Comparison of ENCODE assay signal across 13 cellular contexts in genomic region chr14:90402009-90402408, GRCh38. TPM values are rescaled to one million over a fixed set of nuclear protein-coding genes. Genes with fewer than 3 reads are reported as not detected.
A peak's percentile ranks its signal among the peaks of the same experiment; 100 is the strongest.
DNase-seq lines count a peak whose midpoint lies in the region; ATAC-seq and TF ChIP-seq lines count a peak whose summit lies in the region.
"Had no signal": no experiment of that assay in that cellular context is flagged by ENCODE, and none has a peak within 500 bp of the region (broad histone marks: within the 10 kb centered on the region; RNA-seq: fewer than 3 reads in every experiment).

No MANE protein-coding gene starts in this region.

- peaks cover 57 to 71% (median 66%) of the 10 kb centered on the region in 4 donors for H3K36me3 ChIP-seq in stomach

- WGBS in stomach, 5 donors = 56 to 77% (median 70%) methylated on average over 7 of the region's 7 CpGs

- H3K4me1 ChIP-seq in stomach = peaks cover 31 to 80% (median 59%) of the 10 kb centered on the region in 4 donors

- CTCF ChIA-PET in activated B cell treated with CpG ODN at 0.5 μM for 24 hours (lab: Charles Lee) = interaction anchor here (0.6 kb wide), 1 partner anchor 72 kb away, joined by 3 read pairs; no protein-coding TSS in a partner anchor

- peak overlapping the region; percentile 31 to 41 for H3K4me3 Mint-ChIP-seq in activated T-cell treated with anti-CD3 and anti-CD28 coated beads, Interleukin-2, amount 50 U/mL, for 72 hours
- H3K4me3 Mint-ChIP-seq in activated B cell treated with CpG ODN at 0.5 μM for 24 hours (no peak overlapping the region), glutamatergic neuron (ENCODE audit: unreplicated experiment) (peak overlapping the region; percentile 14), type B pancreatic cell (no peak overlapping the region)

- ATAC-seq in activated T-cell treated with anti-CD3 and anti-CD28 coated beads, Interleukin-2, amount 50 U/mL, for 72 hours (replicated peaks in 1 of 2) = no peak
- no peak for ATAC-seq in activated B cell treated with CpG ODN at 0.5 μM for 24 hours (ENCODE audit: low read depth)
- ATAC-seq in HG02870 (IDR thresholded peaks at IDR 0.05; ENCODE audit: unreplicated experiment) = no peak

- no peaks in the 10 kb centered on the region for H3K27me3 ChIP-seq in stomach
- H3K27me3 ChIP-seq: vagina had no signal

- peaks cover 30 to 63% of the 10 kb centered on the region in 2 donors for H3K36me3 Mint-ChIP-seq in activated T-cell treated with anti-CD3 and anti-CD28 coated beads, Interleukin-2, amount 50 U/mL, for 72 hours (ENCODE audit: insufficient read depth in 2 of 2)
- H3K36me3 Mint-ChIP-seq in activated B cell treated with CpG ODN at 0.5 μM for 24 hours (ENCODE audit: low read depth) (peaks cover 78% of the 10 kb centered on the region), glutamatergic neuron (ENCODE audit: unreplicated experiment) (peaks cover 11% of the 10 kb centered on the region), type B pancreatic cell (peaks cover 61% of the 10 kb centered on the region)

- no peak for TF ChIP-seq EP300 in stomach (IDR thresholded peaks at IDR 0.05)

- POLR2A ChIA-PET in activated B cell treated with CpG ODN at 0.5 μM for 24 hours (lab: Charles Lee) = interaction anchor here (1.6 to 8.7 kb wide), 2 partner anchors 18 to 357 kb away, joined by 5 to 492 read pairs; no protein-coding TSS in a partner anchor

- no peaks in the 10 kb centered on the region for H3K9me3 Mint-ChIP-seq in activated T-cell treated with anti-CD3 and anti-CD28 coated beads, Interleukin-2, amount 50 U/mL, for 72 hours
- H3K9me3 Mint-ChIP-seq in activated B cell treated with CpG ODN at 0.5 μM for 24 hours (no peaks in the 10 kb centered on the region), glutamatergic neuron (ENCODE audit: unreplicated experiment) (peaks cover 10% of the 10 kb centered on the region), type B pancreatic cell (no peaks in the 10 kb centered on the region)

- DNase-seq in activated T-cell treated with anti-CD3 and anti-CD28 coated beads, Interleukin-2, amount 50 U/mL, for 72 hours = no peak
- no peak for DNase-seq in activated T-cell treated with anti-CD3 and anti-CD28 coated beads for 4 hours
- DNase-seq in activated B cell treated with CpG ODN at 0.5 μM for 24 hours = no peak
- no peak for DNase-seq in glutamatergic neuron
- DNase-seq in stomach = no peak
- DNase-seq in type B pancreatic cell (ENCODE audit: extremely low spot score, unreplicated experiment) = no peak
- DNase-seq in NCI-H2171 (lab: John Stamatoyannopoulos, UW) = no peak
- DNase-seq: anterior cingulate cortex; effector CD4-positive, alpha-beta T cell; stimulated activated CD4-positive, alpha-beta T cell treated with anti-CD3 and anti-CD28 coated beads, Interleukin-12 subunit alpha, Interleukin-12 subunit beta, amount 100 ng/mL, for 4 hours; SW 1271 had no signal

- intact Hi-C loops in activated B cell treated with CpG ODN at 0.5 μM for 24 hours (cut with micrococcal nuclease) = no loop called here
- intact Hi-C loops in stomach (cut with DNase I; ENCODE audit: low total_unique reads) = loop anchor here (5.0 to 10.0 kb wide), 2 partner anchors 115 to 293 kb away; no protein-coding TSS in a partner anchor

- no peak overlapping the region for H3K4me3 ChIP-seq in stomach
- H3K4me3 ChIP-seq: vagina had no signal

- H3K9me3 ChIP-seq in stomach = no peaks in the 10 kb centered on the region
- H3K9me3 ChIP-seq: vagina had no signal

- TF ChIP-seq CTCF in activated B cell treated with CpG ODN at 0.5 μM for 24 hours (IDR thresholded peaks at IDR 0.05) (no peak), glutamatergic neuron (IDR thresholded peaks at IDR 0.05; ENCODE audit: partially characterized antibody, unreplicated experiment) (no peak), stomach (IDR thresholded peaks at IDR 0.05) (no peak), type B pancreatic cell (conservative IDR thresholded peaks at IDR 0.05) (no peak)

- no peaks in the 10 kb centered on the region for H3K27me3 Mint-ChIP-seq in activated T-cell treated with anti-CD3 and anti-CD28 coated beads, Interleukin-2, amount 50 U/mL, for 72 hours (ENCODE audit: low read depth)
- H3K27me3 Mint-ChIP-seq in activated B cell treated with CpG ODN at 0.5 μM for 24 hours = no peaks in the 10 kb centered on the region
- peaks cover 6% of the 10 kb centered on the region for H3K27me3 Mint-ChIP-seq in glutamatergic neuron (ENCODE audit: unreplicated experiment)
- H3K27me3 Mint-ChIP-seq in type B pancreatic cell = no peaks in the 10 kb centered on the region

- no peak for TF ChIP-seq POLR2A in stomach (IDR thresholded peaks at IDR 0.05)

- peaks cover 67% of the 10 kb centered on the region for H3K4me1 Mint-ChIP-seq in activated T-cell treated with anti-CD3 and anti-CD28 coated beads, Interleukin-2, amount 50 U/mL, for 72 hours (ENCODE audit: low read depth)
- H3K4me1 Mint-ChIP-seq in activated B cell treated with CpG ODN at 0.5 μM for 24 hours = peaks cover 44% of the 10 kb centered on the region
- peaks cover 25% of the 10 kb centered on the region for H3K4me1 Mint-ChIP-seq in glutamatergic neuron (ENCODE audit: low read depth, unreplicated experiment)
- H3K4me1 Mint-ChIP-seq in type B pancreatic cell (ENCODE audit: unreplicated experiment) = peaks cover 25% of the 10 kb centered on the region

- H3K27ac ChIP-seq in stomach = peak overlapping the region in 3 of 5 donors; percentile 3 to 98 (median 96)
- H3K27ac ChIP-seq: vagina had no signal

- peak overlapping the region; percentile 96 for H3K27ac Mint-ChIP-seq in activated T-cell treated with anti-CD3 and anti-CD28 coated beads, Interleukin-2, amount 50 U/mL, for 72 hours
- H3K27ac Mint-ChIP-seq in activated B cell treated with CpG ODN at 0.5 μM for 24 hours (peak overlapping the region; percentile 47), glutamatergic neuron (ENCODE audit: unreplicated experiment) (no peak overlapping the region), type B pancreatic cell (no peak overlapping the region)

RNA-seq across cellular contexts. Expression of gene CALM1, which starts 5.2 kb away (rescaled TPM):
- 100 to 1,000 TPM; 391 to 489 TPM for total RNA-seq in activated T-cell treated with anti-CD3 and anti-CD28 coated beads, Interleukin-2, amount 50 U/mL, for 72 hours
- total RNA-seq in activated B cell treated with CpG ODN at 0.5 μM for 24 hours = 307 and 314 TPM in 2 replicates
- total RNA-seq in glutamatergic neuron (ENCODE audit: unreplicated experiment) = 590 TPM
- total RNA-seq in stomach = 1,000 to 10,000 TPM in 1 of 5 donors, 100 to 1,000 TPM in 4; 213 to 1,126 (median 441) TPM
- polyA plus RNA-seq in stomach = 100 to 1,000 TPM; 278 to 342 (median 327) TPM
- 347 and 430 TPM in 2 replicates for total RNA-seq in type B pancreatic cell (ENCODE audit: low replicate concordance)

Comparison
In these comparisons a context has a peak if more than half of its experiments do, and no peak if none do; other contexts are left out.
1. H3K27ac Mint-ChIP-seq: peak in activated T-cell treated with anti-CD3 and anti-CD28 coated beads, Interleukin-2, amount 50 U/mL, for 72 hours (single experiment) and activated B cell treated with CpG ODN at 0.5 μM for 24 hours (single experiment); none in glutamatergic neuron (single experiment) and type B pancreatic cell (single experiment).
2. H3K4me3 Mint-ChIP-seq: peak in activated T-cell treated with anti-CD3 and anti-CD28 coated beads, Interleukin-2, amount 50 U/mL, for 72 hours (2 of 2) and glutamatergic neuron (single experiment); none in activated B cell treated with CpG ODN at 0.5 μM for 24 hours (single experiment) and type B pancreatic cell (single experiment).